23 cellular contexts compared by ENCODE assay signal in genomic region chr22:22667966-22668880, GRCh38. TPM values are rescaled to one million over a fixed set of nuclear protein-coding genes. Genes with fewer than 3 reads are reported as not detected.
DNase-seq lines count a peak whose midpoint lies in the region; ATAC-seq, FAIRE-seq and TF ChIP-seq lines count a peak whose summit lies in the region.
"Had no signal": no experiment of that assay in that cellular context is flagged by ENCODE, and none has a peak within 500 bp of the region (broad histone marks: within the 10 kb centered on the region; RNA-seq: fewer than 3 reads in every experiment).

No MANE protein-coding gene starts in this region.

- H3K9me3 Mint-ChIP-seq in naive B cell: no peaks in the 10 kb centered on the region
- H3K9me3 Mint-ChIP-seq: CD4-positive, alpha-beta T cell had no signal

- H4K20me1 ChIP-seq in BLaER1: no peaks in the 10 kb centered on the region

- H3K4me1 ChIP-seq in BLaER1: peaks cover 66% of the 10 kb centered on the region
- no peaks in the 10 kb centered on the region for H3K4me1 ChIP-seq in gastrocnemius medialis
- H3K4me1 ChIP-seq: BE2C had no signal

- H3K27me3 Mint-ChIP-seq in naive B cell: peaks cover 0 to 5% (median 0%) of the 10 kb centered on the region in 3 donors
- H3K27me3 Mint-ChIP-seq: CD4-positive, alpha-beta T cell had no signal

- H3K36me3 ChIP-seq in BLaER1 (no peaks in the 10 kb centered on the region), gastrocnemius medialis (no peaks in the 10 kb centered on the region)
- H3K36me3 ChIP-seq: BE2C had no signal

- H3K9ac ChIP-seq in BLaER1: peak overlapping the region; percentile 32; the same call in 1 of the 2 replicates

- in situ Hi-C loops in gastrocnemius medialis (cut with MboI; ENCODE audit: low sequenced_read_pairs in 4 of 4): no loop called here

- DNase-seq in GM19239 (ENCODE audit: insufficient read length, low spot score) (no peak), RPMI8226 (peak; percentile 11), naive B cell (no peak), gastrocnemius medialis (no peak), NCI-H128 (lab: John Stamatoyannopoulos, UW; ENCODE audit: unreplicated experiment) (no peak)
- DNase-seq: BE2C; CD4-positive, alpha-beta T cell; COR-L47; DMS79 treated with DMSO at 0.1 percent for 48 hours; H7; HFFc6; NCI-H1092 treated with DMSO at 0.1 percent for 48 hours; NCI-H1694; NCI-H2081; NCI-H2171 treated with DMSO at 0.1 percent for 48 hours; NCI-H524 treated with DMSO at 0.1 percent for 48 hours; NCI-H82; Right ventricle myocardium superior had no signal

- ATAC-seq in naive B cell (ENCODE audit: low read depth in 2 of 2) (peak; percentile 55 to 63), gastrocnemius medialis (no peak), GM18870 (IDR thresholded peaks at IDR 0.05; ENCODE audit: unreplicated experiment) (no peak)

- peak overlapping the region in 1 of 6 donors; percentile 60 for H3K27ac Mint-ChIP-seq in naive B cell
- H3K27ac Mint-ChIP-seq: CD4-positive, alpha-beta T cell; HFFc6 had no signal

- FAIRE-seq in GM19239 (lab: Jason Lieb, UNC): peak; percentile 87
- FAIRE-seq: A204.1 had no signal

- H3K27me3 ChIP-seq in BLaER1 (no peaks in the 10 kb centered on the region), gastrocnemius medialis (no peaks in the 10 kb centered on the region)
- H3K27me3 ChIP-seq: BE2C had no signal

- no peaks in the 10 kb centered on the region for H3K36me3 Mint-ChIP-seq in naive B cell

- H3K27ac ChIP-seq in BLaER1: peak overlapping the region; percentile 61
- H3K27ac ChIP-seq in gastrocnemius medialis: no peak overlapping the region

- TF ChIP-seq POLR2A in gastrocnemius medialis (IDR thresholded peaks at IDR 0.05): no peak

- peak overlapping the region in 2 of 8 donors; percentile 34 to 44 for H3K4me3 Mint-ChIP-seq in naive B cell
- H3K4me3 Mint-ChIP-seq: CD4-positive, alpha-beta T cell; HFFc6 had no signal

- H3K4me1 Mint-ChIP-seq in naive B cell: peaks cover 9 to 19% (median 16%) of the 10 kb centered on the region in 3 donors

- H3K4me3 ChIP-seq in BLaER1 (no peak overlapping the region), gastrocnemius medialis (no peak overlapping the region)

- H3K4me2 ChIP-seq in BLaER1: peak overlapping the region; percentile 75

- H3K9me3 ChIP-seq in BLaER1 (0 out of 2 replicates have a peak, but pooled peaks cover 8% of the 10 kb centered on the region), gastrocnemius medialis (peaks cover 0 to 5% (median 0%) of the 10 kb centered on the region in 3 donors)
- H3K9me3 ChIP-seq: BE2C had no signal

- no peak for TF ChIP-seq CTCF in gastrocnemius medialis (IDR thresholded peaks at IDR 0.05 in 4 of 5, conservative IDR thresholded peaks at IDR 0.05 in 1 of 5)

- intact Hi-C loops in gastrocnemius medialis (cut with DNase I; ENCODE audit: low total_unique reads): no loop called here

RNA-seq across cellular contexts. Expression of gene GGTLC2, which starts 23.8 kb away (rescaled TPM):
- not detected for polyA plus RNA-seq in naive B cell (ENCODE audit: low read depth in 6 of 6)
- not detected for total RNA-seq in gastrocnemius medialis
- total RNA-seq: CD4-positive, alpha-beta T cell; H7; HFFc6; Right ventricle myocardium superior; SK-MEL-5; T-helper 1 cell treated with Interleukin-12 subunit alpha and Interleukin-12 subunit beta and Interleukin-4 antibody, amounts not matched to agents 30 ng/mL and 1 ng/mL, for 36 hours had no signal

Comparison
In these comparisons a context has a peak if more than half of its experiments do, and no peak if none do; other contexts are left out.
1. ATAC-seq: peak in naive B cell (2 of 2); none in gastrocnemius medialis (0 of 2) and GM18870 (single experiment).